8 cellular contexts compared by ENCODE assay signal in genomic region chr20:62651285-62652021, GRCh38. TPM values are rescaled to one million over a fixed set of nuclear protein-coding genes. Genes with fewer than 3 reads are reported as not detected.
DNase-seq lines count a peak whose midpoint lies in the region; ATAC-seq, FAIRE-seq and TF ChIP-seq lines count a peak whose summit lies in the region.

No MANE protein-coding gene starts in this region.

- peak overlapping the region; percentile 72 for H2AK5ac ChIP-seq in mesenchymal stem cell (ENCODE audit: low read length, severe bottlenecking)

- no peak overlapping the region for H3K14ac ChIP-seq in mesenchymal stem cell (ENCODE audit: low read length in 2 of 2)

- peaks cover 15% of the 10 kb centered on the region for H3K36me3 Mint-ChIP-seq in T-helper 1 cell treated with Interleukin-12 subunit alpha and Interleukin-12 subunit beta and Interleukin-4 antibody, amounts not matched to agents 30 μg/mL and 1 μg/mL, for 36 hours (ENCODE audit: low read depth)
- no peaks in the 10 kb centered on the region for H3K36me3 Mint-ChIP-seq in astrocyte (ENCODE audit: low read depth, unreplicated experiment)

- H3K27me3 Mint-ChIP-seq in T-helper 1 cell treated with Interleukin-12 subunit alpha and Interleukin-12 subunit beta and Interleukin-4 antibody, amounts not matched to agents 30 μg/mL and 1 μg/mL, for 36 hours (ENCODE audit: low read depth): no peaks in the 10 kb centered on the region
- H3K27me3 Mint-ChIP-seq in astrocyte (ENCODE audit: low read depth, unreplicated experiment): peaks cover 29% of the 10 kb centered on the region

- peaks cover 41% of the 10 kb centered on the region for H3K4me1 Mint-ChIP-seq in T-helper 1 cell treated with Interleukin-12 subunit alpha and Interleukin-12 subunit beta and Interleukin-4 antibody, amounts not matched to agents 30 μg/mL and 1 μg/mL, for 36 hours (ENCODE audit: low read depth)
- H3K4me1 Mint-ChIP-seq in astrocyte (ENCODE audit: low read depth, unreplicated experiment): peaks cover 5% of the 10 kb centered on the region

- H3K27ac Mint-ChIP-seq in T-helper 1 cell treated with Interleukin-12 subunit alpha and Interleukin-12 subunit beta and Interleukin-4 antibody, amounts not matched to agents 30 μg/mL and 1 μg/mL, for 36 hours: peak overlapping the region; percentile 92
- H3K27ac Mint-ChIP-seq in astrocyte (ENCODE audit: unreplicated experiment): no peak overlapping the region

- peaks cover 10% of the 10 kb centered on the region for H3K4me1 ChIP-seq in astrocyte (ENCODE audit: insufficient read depth, low read length)
- H3K4me1 ChIP-seq in mesenchymal stem cell (ENCODE audit: control insufficient read depth, insufficient read depth, low read depth, low read length): peaks cover 36% of the 10 kb centered on the region

- no peak for FAIRE-seq in astrocyte (lab: Jason Lieb, UNC)

- H3K79me1 ChIP-seq in mesenchymal stem cell (replicated peaks; ENCODE audit: low read length, poor library complexity, severe bottlenecking): peaks cover 37% of the 10 kb centered on the region

- H3K9me3 ChIP-seq in astrocyte (ENCODE audit: insufficient read depth, low read depth, low read length) (no peaks in the 10 kb centered on the region), mesenchymal stem cell (ENCODE audit: control insufficient read depth, low read length) (no peaks in the 10 kb centered on the region)

- H2BK12ac ChIP-seq in mesenchymal stem cell (ENCODE audit: low read length in 2 of 2): peak overlapping the region; percentile 61 to 85

- H3K27me3 ChIP-seq in astrocyte (ENCODE audit: insufficient read depth, low read length) (no peaks in the 10 kb centered on the region), mesenchymal stem cell (ENCODE audit: control insufficient read depth in 1 of 2, insufficient read depth in 1 of 2, low read length in 2 of 2) (no peaks in the 10 kb centered on the region)

- no peak overlapping the region for H3K9ac ChIP-seq in astrocyte (ENCODE audit: low read length)
- peak overlapping the region; percentile 56 for H3K9ac ChIP-seq in mesenchymal stem cell (ENCODE audit: low read length)

- H3K36me3 ChIP-seq in astrocyte (ENCODE audit: insufficient read depth, low read length): no peaks in the 10 kb centered on the region
- H3K36me3 ChIP-seq in mesenchymal stem cell (ENCODE audit: control insufficient read depth in 1 of 2, insufficient read depth in 2 of 2, low read depth in 1 of 2, low read length in 2 of 2): peaks cover 0 to 70% of the 10 kb centered on the region in 2 experiments

- DNase-seq in NCI-H1092 (lab: John Stamatoyannopoulos, UW): peak; percentile 22
- no peak for DNase-seq in NCI-H1092 treated with DMSO at 0.1 percent for 48 hours (lab: John Stamatoyannopoulos, UW)
- no peak for DNase-seq in astrocyte (ENCODE audit: low read depth)
- DNase-seq in mesenchymal stem cell: peak; percentile 19
- peak; percentile 53 to 79 for DNase-seq in stimulated activated CD8-positive, alpha-beta memory T cell treated with anti-CD3 and anti-CD28 coated beads, Interleukin-7, amount 100 ng/mL, for 48 hours (ENCODE audit: extremely low read depth in 1 of 2, low read depth in 1 of 2)
- no peak for DNase-seq in NCI-H2029 treated with DMSO at 0.1 percent for 48 hours (lab: John Stamatoyannopoulos, UW)

- peak overlapping the region; percentile 37 to 86 for H3K18ac ChIP-seq in mesenchymal stem cell (ENCODE audit: low read depth in 1 of 2, low read length in 2 of 2)

- no peak for TF ChIP-seq CTCF in astrocyte (IDR thresholded peaks at IDR 0.05; ENCODE audit: insufficient read depth, low read depth, low read length)

- peak overlapping the region; percentile 87 for H2BK15ac ChIP-seq in mesenchymal stem cell (ENCODE audit: low read depth, poor library complexity, severe bottlenecking)

- peak overlapping the region; percentile 70 for H4K8ac ChIP-seq in mesenchymal stem cell (ENCODE audit: low read length)

- no peak overlapping the region for H2BK5ac ChIP-seq in mesenchymal stem cell (ENCODE audit: low read depth, low read length, poor library complexity, severe bottlenecking)

- H3K4me3 ChIP-seq in astrocyte (ENCODE audit: insufficient read depth, low read depth, low read length) (no peak overlapping the region), mesenchymal stem cell (ENCODE audit: insufficient read depth in 1 of 2, low read depth in 1 of 2, low read length in 2 of 2) (no peak overlapping the region)

- WGBS in mesenchymal stem cell: 67% methylated on average over 17 of the region's 24 CpGs

- H3K4me2 ChIP-seq in astrocyte (ENCODE audit: low read length) (peak overlapping the region; percentile 16), mesenchymal stem cell (ENCODE audit: low read length, poor library complexity, severe bottlenecking) (no peak overlapping the region)

- H4K20me1 ChIP-seq in astrocyte (ENCODE audit: insufficient read depth, low read length): peaks cover 3% of the 10 kb centered on the region

- peak; percentile 48 for ATAC-seq in HG03457 (IDR thresholded peaks at IDR 0.05; ENCODE audit: unreplicated experiment)

- peak overlapping the region; percentile 74 for H3K4me3 Mint-ChIP-seq in T-helper 1 cell treated with Interleukin-12 subunit alpha and Interleukin-12 subunit beta and Interleukin-4 antibody, amounts not matched to agents 30 μg/mL and 1 μg/mL, for 36 hours
- H3K4me3 Mint-ChIP-seq in astrocyte (ENCODE audit: unreplicated experiment): no peak overlapping the region

- H3K79me2 ChIP-seq in astrocyte (ENCODE audit: insufficient read depth, low read length): no peaks in the 10 kb centered on the region

- H3K4ac ChIP-seq in mesenchymal stem cell (ENCODE audit: low read depth in 1 of 2, low read length in 2 of 2): peak overlapping the region in 1 of 2 experiments; percentile 6

- no peak overlapping the region for H3K23ac ChIP-seq in mesenchymal stem cell (ENCODE audit: low read length in 2 of 2)

- H3K27ac ChIP-seq in astrocyte (ENCODE audit: low read depth, low read length): no peak overlapping the region
- H3K27ac ChIP-seq in mesenchymal stem cell (ENCODE audit: low read length, poor library complexity, severe bottlenecking): peak overlapping the region; percentile 39

- peak overlapping the region; percentile 80 for H4K91ac ChIP-seq in mesenchymal stem cell (ENCODE audit: low read length)

- H2BK120ac ChIP-seq in mesenchymal stem cell (ENCODE audit: low read depth, low read length): no peak overlapping the region

- H2AFZ ChIP-seq in astrocyte (ENCODE audit: low read depth, low read length): peak overlapping the region; percentile 21
- H2AFZ ChIP-seq in mesenchymal stem cell (ENCODE audit: low read depth, low read length): no peak overlapping the region

- no peaks in the 10 kb centered on the region for H3K9me3 Mint-ChIP-seq in T-helper 1 cell treated with Interleukin-12 subunit alpha and Interleukin-12 subunit beta and Interleukin-4 antibody, amounts not matched to agents 30 μg/mL and 1 μg/mL, for 36 hours
- H3K9me3 Mint-ChIP-seq in astrocyte (ENCODE audit: unreplicated experiment): no peaks in the 10 kb centered on the region

RNA-seq across cellular contexts. Expression of gene SLCO4A1, which starts 9.2 kb away (rescaled TPM):
- 0.43 TPM in 1 of 2 replicates, not detected in the other for total RNA-seq in astrocyte
- polyA plus RNA-seq in mesenchymal stem cell (2013, experiment 1 of 2): not detected
- polyA plus RNA-seq in mesenchymal stem cell (2013, experiment 2 of 2): not detected

RNA-seq across cellular contexts. Expression of gene NTSR1, which starts 57.2 kb away (rescaled TPM):
- total RNA-seq in astrocyte: 0.10 and 0.16 TPM in 2 replicates
- 0.01 TPM for polyA plus RNA-seq in mesenchymal stem cell (2013, experiment 1 of 2)
- polyA plus RNA-seq in mesenchymal stem cell (2013, experiment 2 of 2): 0.07 TPM

Comparison
In these comparisons a context has a peak if more than half of its experiments do, and no peak if none do; other contexts are left out.
1. DNase-seq: peak in NCI-H1092 (single experiment), mesenchymal stem cell (single experiment) and stimulated activated CD8-positive, alpha-beta memory T cell treated with anti-CD3 and anti-CD28 coated beads, Interleukin-7, amount 100 ng/mL, for 48 hours (2 of 2); none in NCI-H1092 treated with DMSO at 0.1 percent for 48 hours (single experiment), astrocyte (single experiment) and NCI-H2029 treated with DMSO at 0.1 percent for 48 hours (single experiment).